Comparison of ENCODE assay signal across 1 cellular context in the genomic region with DNA sequence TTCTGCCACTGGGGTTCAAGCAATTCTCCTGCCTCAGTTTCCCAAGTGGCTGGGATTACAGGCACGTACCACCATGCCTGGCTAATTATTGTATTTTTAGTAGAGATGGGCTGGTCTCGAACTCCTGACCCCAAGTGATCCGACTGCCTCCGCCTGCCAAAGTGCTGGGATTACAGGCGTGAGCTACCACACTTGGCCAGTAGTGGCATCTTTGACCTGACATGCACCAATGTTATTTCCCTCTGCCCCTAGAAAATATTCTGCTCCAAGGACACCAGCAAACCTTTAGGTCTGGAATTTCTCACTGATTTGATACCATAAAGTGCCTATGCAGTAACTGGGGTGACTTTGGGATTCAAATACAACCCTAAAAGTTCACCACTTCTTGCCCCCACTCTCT.
TF ChIP-seq lines count a peak whose summit lies in the region.

No MANE protein-coding gene starts in this region.

TF ChIP-seq in HepG2, 621 proteins besides CTCF, POLR2A, EP300 and RAD21 (continued from another document):
- TF ChIP-seq, protein P1, sequence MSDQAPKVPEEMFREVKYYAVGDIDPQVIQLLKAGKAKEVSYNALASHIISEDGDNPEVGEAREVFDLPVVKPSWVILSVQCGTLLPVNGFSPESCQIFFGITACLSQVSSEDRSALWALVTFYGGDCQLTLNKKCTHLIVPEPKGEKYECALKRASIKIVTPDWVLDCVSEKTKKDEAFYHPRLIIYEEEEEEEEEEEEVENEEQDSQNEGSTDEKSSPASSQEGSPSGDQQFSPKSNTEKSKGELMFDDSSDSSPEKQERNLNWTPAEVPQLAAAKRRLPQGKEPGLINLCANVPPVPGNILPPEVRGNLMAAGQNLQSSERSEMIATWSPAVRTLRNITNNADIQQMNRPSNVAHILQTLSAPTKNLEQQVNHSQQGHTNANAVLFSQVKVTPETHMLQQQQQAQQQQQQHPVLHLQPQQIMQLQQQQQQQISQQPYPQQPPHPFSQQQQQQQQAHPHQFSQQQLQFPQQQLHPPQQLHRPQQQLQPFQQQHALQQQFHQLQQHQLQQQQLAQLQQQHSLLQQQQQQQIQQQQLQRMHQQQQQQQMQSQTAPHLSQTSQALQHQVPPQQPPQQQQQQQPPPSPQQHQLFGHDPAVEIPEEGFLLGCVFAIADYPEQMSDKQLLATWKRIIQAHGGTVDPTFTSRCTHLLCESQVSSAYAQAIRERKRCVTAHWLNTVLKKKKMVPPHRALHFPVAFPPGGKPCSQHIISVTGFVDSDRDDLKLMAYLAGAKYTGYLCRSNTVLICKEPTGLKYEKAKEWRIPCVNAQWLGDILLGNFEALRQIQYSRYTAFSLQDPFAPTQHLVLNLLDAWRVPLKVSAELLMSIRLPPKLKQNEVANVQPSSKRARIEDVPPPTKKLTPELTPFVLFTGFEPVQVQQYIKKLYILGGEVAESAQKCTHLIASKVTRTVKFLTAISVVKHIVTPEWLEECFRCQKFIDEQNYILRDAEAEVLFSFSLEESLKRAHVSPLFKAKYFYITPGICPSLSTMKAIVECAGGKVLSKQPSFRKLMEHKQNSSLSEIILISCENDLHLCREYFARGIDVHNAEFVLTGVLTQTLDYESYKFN (CRISPR knock-in tag; conservative IDR thresholded peaks at IDR 0.05), result no peak
- TF ChIP-seq MTF1 (CRISPR knock-in tag; IDR thresholded peaks at IDR 0.05) (no peak), NR2F1 (CRISPR knock-in tag; IDR thresholded peaks at IDR 0.05) (no peak), SRSF4 (IDR thresholded peaks at IDR 0.05; ENCODE audit: low read depth, low read length, poor library complexity, severe bottlenecking) (no peak), ZNF883 (CRISPR knock-in tag; IDR thresholded peaks at IDR 0.05; ENCODE audit: not compliant biosample characterization) (no peak), ZNF432 (CRISPR knock-in tag; IDR thresholded peaks at IDR 0.05; ENCODE audit: borderline replicate concordance) (no peak), IRX3 (CRISPR knock-in tag; IDR thresholded peaks at IDR 0.05; ENCODE audit: borderline replicate concordance, low read depth) (no peak), NR2C2 (CRISPR knock-in tag; IDR thresholded peaks at IDR 0.05; ENCODE audit: borderline replicate concordance) (no peak), KLF16 (CRISPR knock-in tag; IDR thresholded peaks at IDR 0.05) (no peak), BORCS8-MEF2B (CRISPR knock-in tag; IDR thresholded peaks at IDR 0.05) (no peak)
- TF ChIP-seq, protein P2, sequence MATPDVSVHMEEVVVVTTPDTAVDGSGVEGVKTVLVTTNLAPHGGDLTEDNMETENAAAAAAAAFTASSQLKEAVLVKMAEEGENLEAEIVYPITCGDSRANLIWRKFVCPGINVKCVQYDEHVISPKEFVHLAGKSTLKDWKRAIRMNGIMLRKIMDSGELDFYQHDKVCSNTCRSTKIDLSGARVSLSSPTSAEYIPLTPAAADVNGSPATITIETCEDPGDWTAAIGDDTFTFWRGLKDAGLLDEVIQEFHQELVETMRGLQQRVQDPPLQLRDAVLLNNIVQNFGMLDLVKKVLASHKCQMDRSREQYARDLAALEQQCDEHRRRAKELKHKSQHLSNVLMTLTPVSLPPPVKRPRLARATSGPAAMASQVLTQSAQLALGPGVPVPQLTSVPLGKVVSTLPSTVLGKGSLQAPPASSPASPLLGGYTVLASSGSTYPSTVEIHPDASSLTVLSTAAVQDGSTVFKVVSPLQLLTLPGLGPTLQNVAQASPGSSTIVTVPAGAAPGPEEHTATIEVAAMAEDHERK (CRISPR knock-in tag; IDR thresholded peaks at IDR 0.05; ENCODE audit: low read depth), result no peak
- TF ChIP-seq, protein P3, sequence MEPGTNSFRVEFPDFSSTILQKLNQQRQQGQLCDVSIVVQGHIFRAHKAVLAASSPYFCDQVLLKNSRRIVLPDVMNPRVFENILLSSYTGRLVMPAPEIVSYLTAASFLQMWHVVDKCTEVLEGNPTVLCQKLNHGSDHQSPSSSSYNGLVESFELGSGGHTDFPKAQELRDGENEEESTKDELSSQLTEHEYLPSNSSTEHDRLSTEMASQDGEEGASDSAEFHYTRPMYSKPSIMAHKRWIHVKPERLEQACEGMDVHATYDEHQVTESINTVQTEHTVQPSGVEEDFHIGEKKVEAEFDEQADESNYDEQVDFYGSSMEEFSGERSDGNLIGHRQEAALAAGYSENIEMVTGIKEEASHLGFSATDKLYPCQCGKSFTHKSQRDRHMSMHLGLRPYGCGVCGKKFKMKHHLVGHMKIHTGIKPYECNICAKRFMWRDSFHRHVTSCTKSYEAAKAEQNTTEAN (CRISPR knock-in tag; conservative IDR thresholded peaks at IDR 0.05), result no peak
- TF ChIP-seq, protein P4, sequence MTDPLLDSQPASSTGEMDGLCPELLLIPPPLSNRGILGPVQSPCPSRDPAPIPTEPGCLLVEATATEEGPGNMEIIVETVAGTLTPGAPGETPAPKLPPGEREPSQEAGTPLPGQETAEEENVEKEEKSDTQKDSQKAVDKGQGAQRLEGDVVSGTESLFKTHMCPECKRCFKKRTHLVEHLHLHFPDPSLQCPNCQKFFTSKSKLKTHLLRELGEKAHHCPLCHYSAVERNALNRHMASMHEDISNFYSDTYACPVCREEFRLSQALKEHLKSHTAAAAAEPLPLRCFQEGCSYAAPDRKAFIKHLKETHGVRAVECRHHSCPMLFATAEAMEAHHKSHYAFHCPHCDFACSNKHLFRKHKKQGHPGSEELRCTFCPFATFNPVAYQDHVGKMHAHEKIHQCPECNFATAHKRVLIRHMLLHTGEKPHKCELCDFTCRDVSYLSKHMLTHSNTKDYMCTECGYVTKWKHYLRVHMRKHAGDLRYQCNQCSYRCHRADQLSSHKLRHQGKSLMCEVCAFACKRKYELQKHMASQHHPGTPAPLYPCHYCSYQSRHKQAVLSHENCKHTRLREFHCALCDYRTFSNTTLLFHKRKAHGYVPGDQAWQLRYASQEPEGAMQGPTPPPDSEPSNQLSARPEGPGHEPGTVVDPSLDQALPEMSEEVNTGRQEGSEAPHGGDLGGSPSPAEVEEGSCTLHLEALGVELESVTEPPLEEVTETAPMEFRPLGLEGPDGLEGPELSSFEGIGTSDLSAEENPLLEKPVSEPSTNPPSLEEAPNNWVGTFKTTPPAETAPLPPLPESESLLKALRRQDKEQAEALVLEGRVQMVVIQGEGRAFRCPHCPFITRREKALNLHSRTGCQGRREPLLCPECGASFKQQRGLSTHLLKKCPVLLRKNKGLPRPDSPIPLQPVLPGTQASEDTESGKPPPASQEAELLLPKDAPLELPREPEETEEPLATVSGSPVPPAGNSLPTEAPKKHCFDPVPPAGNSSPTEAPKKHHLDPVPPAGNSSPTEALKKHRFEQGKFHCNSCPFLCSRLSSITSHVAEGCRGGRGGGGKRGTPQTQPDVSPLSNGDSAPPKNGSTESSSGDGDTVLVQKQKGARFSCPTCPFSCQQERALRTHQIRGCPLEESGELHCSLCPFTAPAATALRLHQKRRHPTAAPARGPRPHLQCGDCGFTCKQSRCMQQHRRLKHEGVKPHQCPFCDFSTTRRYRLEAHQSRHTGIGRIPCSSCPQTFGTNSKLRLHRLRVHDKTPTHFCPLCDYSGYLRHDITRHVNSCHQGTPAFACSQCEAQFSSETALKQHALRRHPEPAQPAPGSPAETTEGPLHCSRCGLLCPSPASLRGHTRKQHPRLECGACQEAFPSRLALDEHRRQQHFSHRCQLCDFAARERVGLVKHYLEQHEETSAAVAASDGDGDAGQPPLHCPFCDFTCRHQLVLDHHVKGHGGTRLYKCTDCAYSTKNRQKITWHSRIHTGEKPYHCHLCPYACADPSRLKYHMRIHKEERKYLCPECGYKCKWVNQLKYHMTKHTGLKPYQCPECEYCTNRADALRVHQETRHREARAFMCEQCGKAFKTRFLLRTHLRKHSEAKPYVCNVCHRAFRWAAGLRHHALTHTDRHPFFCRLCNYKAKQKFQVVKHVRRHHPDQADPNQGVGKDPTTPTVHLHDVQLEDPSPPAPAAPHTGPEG (CRISPR knock-in tag; IDR thresholded peaks at IDR 0.05), result no peak
